In genomic region chr5:154542000-154542399, GRCh38 we compare ENCODE assay signal across 19 cellular contexts.
DNase-seq lines count a peak whose midpoint lies in the region; ATAC-seq and TF ChIP-seq lines count a peak whose summit lies in the region.
"Had no signal": no experiment of that assay in that cellular context is flagged by ENCODE, and none has a peak within 500 bp of the region (broad histone marks: within the 10 kb centered on the region; RNA-seq: fewer than 3 reads in every experiment).

No MANE protein-coding gene starts in this region.

- H3K4me3 ChIP-seq in PC-3 (ENCODE audit: low read length) (no peak overlapping the region), endodermal cell (ENCODE audit: low read length) (no peak overlapping the region), neural progenitor cell (no peak overlapping the region), smooth muscle cell (no peak overlapping the region), lower leg skin (ENCODE audit: low read depth, poor library complexity, severe bottlenecking) (no peak overlapping the region)

- H3K9ac ChIP-seq in PC-3 (ENCODE audit: low read length) = no peak overlapping the region
- no peak overlapping the region for H3K9ac ChIP-seq in endodermal cell (ENCODE audit: extremely low read depth, low read length, poor library complexity, severe bottlenecking)
- no peak overlapping the region for H3K9ac ChIP-seq in neural progenitor cell
- peak overlapping the region; percentile 88 for H3K9ac ChIP-seq in smooth muscle cell (ENCODE audit: low read depth)
- H3K9ac ChIP-seq: SK-N-SH had no signal

- ATAC-seq in PC-3 (no peak), HG03097 (IDR thresholded peaks at IDR 0.05; ENCODE audit: low FRiP score, unreplicated experiment) (no peak)

- H3K79me2 ChIP-seq in PC-3 (ENCODE audit: low read length) (no peaks in the 10 kb centered on the region), neural progenitor cell (ENCODE audit: low read depth) (no peaks in the 10 kb centered on the region), smooth muscle cell (ENCODE audit: low read depth) (no peaks in the 10 kb centered on the region)

- DNase-seq in PC-3 = no peak
- no peak for DNase-seq in endodermal cell
- DNase-seq in neural progenitor cell (ENCODE audit: low spot score) = no peak
- no peak for DNase-seq in smooth muscle cell (lab: John Stamatoyannopoulos, UW; ENCODE audit: unreplicated experiment)
- no peak for DNase-seq in lower leg skin (ENCODE audit: low spot score in 2 of 2)
- DNase-seq in retina = no peak
- no peak for DNase-seq in activated naive CD4-positive, alpha-beta T cell treated with Interleukin-2 at 50 U/mL for 16 hours
- DNase-seq: AML-193; C1 segment of cervical spinal cord; CD4-positive, alpha-beta memory T cell; COR-L47; DMS53; NCI-H1048; NCI-H1417; NCI-H1694 treated with DMSO at 0.1 percent for 48 hours; NCI-H2081; NCI-H2227 treated with DMSO at 0.1 percent for 48 hours; SK-N-SH had no signal

- no peak overlapping the region for H2AFZ ChIP-seq in PC-3 (ENCODE audit: low read length)
- peak overlapping the region; percentile 95 for H2AFZ ChIP-seq in neural progenitor cell (replicated peaks)
- no peak overlapping the region for H2AFZ ChIP-seq in smooth muscle cell (ENCODE audit: low read depth)

- 90 to 93% methylated on average over 3 to 6 of the region's 6 CpGs for WGBS in endodermal cell (ENCODE audit: insufficient coverage in 1 of 2, insufficient read length in 1 of 2), 2 experiments
- 30% methylated on average over 6 of the region's 6 CpGs for WGBS in smooth muscle cell (ENCODE audit: low lambda C conversion rate)
- WGBS in lower leg skin, 2 donors = 65 to 70% methylated on average over 6 of the region's 6 CpGs

- TF ChIP-seq POLR2A in lower leg skin (IDR thresholded peaks at IDR 0.05) = no peak

- 0 out of 2 replicates have a peak, but pooled peaks have one; percentile 33 for TF ChIP-seq CTCF in PC-3 (conservative IDR thresholded peaks at IDR 0.05; ENCODE audit: low read depth, low read length)
- no peak for TF ChIP-seq CTCF in endodermal cell (conservative IDR thresholded peaks at IDR 0.05)
- TF ChIP-seq CTCF in neural progenitor cell (IDR thresholded peaks at IDR 0.05) = no peak
- no peak for TF ChIP-seq CTCF in smooth muscle cell (IDR thresholded peaks at IDR 0.05; ENCODE audit: borderline replicate concordance, insufficient read depth, poor library complexity, severe bottlenecking)
- TF ChIP-seq CTCF in lower leg skin (IDR thresholded peaks at IDR 0.05) = no peak

- intact Hi-C loops in PC-3 (cut with micrococcal nuclease) (no loop called here), lower leg skin (cut with DNase I; ENCODE audit: low total_unique reads) (no loop called here)

- no peak overlapping the region for H3K27ac Mint-ChIP-seq in endodermal cell
- no peak overlapping the region for H3K27ac Mint-ChIP-seq in neural progenitor cell
- H3K27ac Mint-ChIP-seq: CD4-positive, alpha-beta memory T cell had no signal

- no peaks in the 10 kb centered on the region for H3K36me3 ChIP-seq in PC-3 (ENCODE audit: low read depth, low read length)
- no peaks in the 10 kb centered on the region for H3K36me3 ChIP-seq in endodermal cell (ENCODE audit: control insufficient read depth, insufficient read depth, low read length)
- no peaks in the 10 kb centered on the region for H3K36me3 ChIP-seq in neural progenitor cell
- H3K36me3 ChIP-seq in smooth muscle cell (ENCODE audit: low read depth) = no peaks in the 10 kb centered on the region

- H3K4me2 ChIP-seq in PC-3 (ENCODE audit: low read length) = no peak overlapping the region
- H3K4me2 ChIP-seq in neural progenitor cell = no peak overlapping the region
- H3K4me2 ChIP-seq in smooth muscle cell = peak overlapping the region; percentile 82
- H3K4me2 ChIP-seq: SK-N-SH had no signal

- no peaks in the 10 kb centered on the region for H3K9me2 ChIP-seq in PC-3 (replicated peaks; ENCODE audit: low read length)
- H3K9me2 ChIP-seq: SK-N-SH had no signal

- H3K4me3 Mint-ChIP-seq in endodermal cell (peak overlapping the region; percentile 33), neural progenitor cell (no peak overlapping the region)
- H3K4me3 Mint-ChIP-seq: CD4-positive, alpha-beta memory T cell had no signal

- H3K9me3 Mint-ChIP-seq in endodermal cell = no peaks in the 10 kb centered on the region
- H3K9me3 Mint-ChIP-seq in neural progenitor cell = no peaks in the 10 kb centered on the region

- peaks cover 41% of the 10 kb centered on the region for H3K27me3 ChIP-seq in PC-3 (ENCODE audit: low read length)
- no peaks in the 10 kb centered on the region for H3K27me3 ChIP-seq in endodermal cell (ENCODE audit: control insufficient read depth, insufficient read depth, low read length, poor library complexity, severe bottlenecking)
- H3K27me3 ChIP-seq in neural progenitor cell = no peaks in the 10 kb centered on the region
- H3K27me3 ChIP-seq in smooth muscle cell (ENCODE audit: low read depth) = no peaks in the 10 kb centered on the region

- H3K27ac ChIP-seq in PC-3 (ENCODE audit: low read length) (no peak overlapping the region), endodermal cell (ENCODE audit: low read depth, low read length) (no peak overlapping the region), neural progenitor cell (no peak overlapping the region), smooth muscle cell (ENCODE audit: low read depth) (peak overlapping the region; percentile 98)

- H3F3A ChIP-seq in PC-3 (ENCODE audit: low read length, unreplicated experiment) = no peaks in the 10 kb centered on the region
- H3F3A ChIP-seq in neural progenitor cell (ENCODE audit: low read depth) = no peaks in the 10 kb centered on the region
- H3F3A ChIP-seq in smooth muscle cell (ENCODE audit: low read depth) = peaks cover 3% of the 10 kb centered on the region

- H3K27me3 Mint-ChIP-seq in endodermal cell (ENCODE audit: insufficient read depth) = peaks cover 32% of the 10 kb centered on the region
- H3K27me3 Mint-ChIP-seq in neural progenitor cell (ENCODE audit: insufficient read depth, low read depth) = peaks cover 6% of the 10 kb centered on the region

- H3K4me1 Mint-ChIP-seq in endodermal cell (peaks cover 9% of the 10 kb centered on the region), neural progenitor cell (peaks cover 4% of the 10 kb centered on the region)
- H3K4me1 Mint-ChIP-seq: CD4-positive, alpha-beta memory T cell had no signal

- H3K9me3 ChIP-seq in PC-3 (ENCODE audit: low read length) (no peaks in the 10 kb centered on the region), endodermal cell (ENCODE audit: control insufficient read depth, low read length) (no peaks in the 10 kb centered on the region), neural progenitor cell (ENCODE audit: low read depth) (no peaks in the 10 kb centered on the region), smooth muscle cell (replicated peaks; ENCODE audit: low read depth) (no peaks in the 10 kb centered on the region)
- H3K9me3 ChIP-seq: SK-N-SH had no signal

- H3K4me1 ChIP-seq in PC-3 (ENCODE audit: insufficient read depth, low read length) (no peaks in the 10 kb centered on the region), endodermal cell (ENCODE audit: control insufficient read depth, insufficient read depth, low read length) (no peaks in the 10 kb centered on the region), neural progenitor cell (peaks cover 7% of the 10 kb centered on the region), smooth muscle cell (ENCODE audit: low read depth) (peaks cover 24% of the 10 kb centered on the region)

- POLR2A ChIA-PET in PC-3 (lab: Charles Lee; ENCODE audit: unreplicated experiment) = no interaction called here

- H3K36me3 Mint-ChIP-seq in endodermal cell (ENCODE audit: low read depth) = no peaks in the 10 kb centered on the region
- H3K36me3 Mint-ChIP-seq in neural progenitor cell = no peaks in the 10 kb centered on the region
- H3K36me3 Mint-ChIP-seq: CD4-positive, alpha-beta memory T cell had no signal

- no TSS peak for BruUV-seq in PC-3 (replicated peaks; lab: Mats Ljungman, UMichigan)

- H4K20me1 ChIP-seq in PC-3 (ENCODE audit: low read length) (no peaks in the 10 kb centered on the region), neural progenitor cell (ENCODE audit: low read depth) (no peaks in the 10 kb centered on the region), smooth muscle cell (ENCODE audit: low read depth) (no peaks in the 10 kb centered on the region)

- CTCF ChIA-PET in PC-3 (lab: Charles Lee) = no interaction called here
